In the genomic region with DNA sequence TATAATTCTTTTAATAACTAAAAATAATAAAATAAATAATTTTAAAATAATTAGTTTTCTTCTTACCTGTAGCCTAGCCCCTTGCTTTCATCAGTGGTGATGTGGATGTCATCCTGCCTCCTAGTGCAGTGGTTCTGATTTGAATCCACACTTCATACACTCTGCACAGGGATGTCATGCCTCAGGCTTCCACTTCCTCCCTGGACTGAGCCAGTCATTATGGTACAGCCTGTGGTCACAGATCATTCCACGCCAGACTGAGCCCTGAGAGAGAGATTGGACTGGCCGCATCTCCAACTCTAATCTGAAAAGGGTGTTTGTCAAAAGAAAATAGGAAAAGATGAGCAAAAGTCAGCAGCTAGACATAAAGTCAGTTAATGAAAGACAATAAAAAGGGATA, we compare ENCODE assay signal across 18 cellular contexts.
A peak's percentile ranks its signal among the peaks of the same experiment; 100 is the strongest.
DNase-seq lines count a peak whose midpoint lies in the region; ATAC-seq and TF ChIP-seq lines count a peak whose summit lies in the region.
"Had no signal": no experiment of that assay in that cellular context is flagged by ENCODE, and none has a peak within 500 bp of the region (broad histone marks: within the 10 kb centered on the region; RNA-seq: fewer than 3 reads in every experiment).

No MANE protein-coding gene starts in this region.

- no peak overlapping the region for H3K27ac ChIP-seq in thyroid gland
- H3K27ac ChIP-seq: HL-60 had no signal

- no peak for TF ChIP-seq CTCF in thyroid gland (IDR thresholded peaks at IDR 0.05)

- no peaks in the 10 kb centered on the region for H3K27me3 ChIP-seq in thyroid gland

- no peak for TF ChIP-seq POLR2A in thyroid gland (IDR thresholded peaks at IDR 0.05)

- intact Hi-C loops in thyroid gland (cut with DNase I), result loop anchor here (5.0 kb wide), 1 partner anchor 440 kb away; no protein-coding TSS in a partner anchor

- ATAC-seq in GM18870 (IDR thresholded peaks at IDR 0.05; ENCODE audit: unreplicated experiment) (peak; percentile 48), HG03354 (IDR thresholded peaks at IDR 0.05; ENCODE audit: poor library complexity, severe bottlenecking, unreplicated experiment) (peak; percentile 53), HG03469 (IDR thresholded peaks at IDR 0.05; ENCODE audit: unreplicated experiment) (no peak)

- H3K36me3 ChIP-seq in thyroid gland, result no peaks in the 10 kb centered on the region

- DNase-seq in Daoy (ENCODE audit: low read depth) (peak; percentile 21), glomerular visceral epithelial cell (ENCODE audit: extremely low spot score) (peak; percentile 25), DMS 273 treated with DMSO at 0.1 percent for 48 hours (lab: John Stamatoyannopoulos, UW) (no peak), SW480 (ENCODE audit: low spot score) (no peak), thyroid gland (no peak)
- DNase-seq: DND-41; HCEC 1CT; NCI-H187 treated with DMSO at 0.1 percent for 48 hours; NCI-H446; NK-92 treated with Interleukin-12 subunit alpha and Interleukin-12 subunit beta, amount 100 ng/mL, for 24 hours; OCI-M1; RPMI8226; SIG-M5; T-helper 2 cell had no signal

- H3K9me3 ChIP-seq in thyroid gland, result no peaks in the 10 kb centered on the region

- WGBS in thyroid gland, 2 donors, result 87 to 93% methylated on average over 2 of the region's 2 CpGs

- no peak overlapping the region for H3K4me3 ChIP-seq in thyroid gland (replicated peaks in 1 of 3)

- H3K4me1 ChIP-seq in thyroid gland, result no peaks in the 10 kb centered on the region

Comparison
In these comparisons a context has a peak if more than half of its experiments do, and no peak if none do; other contexts are left out.
1. DNase-seq: peak in Daoy (single experiment) and glomerular visceral epithelial cell (single experiment); none in DMS 273 treated with DMSO at 0.1 percent for 48 hours (single experiment), SW480 (single experiment) and thyroid gland (0 of 2).